ENCODE assay signal across 26 cellular contexts in the genomic region with DNA sequence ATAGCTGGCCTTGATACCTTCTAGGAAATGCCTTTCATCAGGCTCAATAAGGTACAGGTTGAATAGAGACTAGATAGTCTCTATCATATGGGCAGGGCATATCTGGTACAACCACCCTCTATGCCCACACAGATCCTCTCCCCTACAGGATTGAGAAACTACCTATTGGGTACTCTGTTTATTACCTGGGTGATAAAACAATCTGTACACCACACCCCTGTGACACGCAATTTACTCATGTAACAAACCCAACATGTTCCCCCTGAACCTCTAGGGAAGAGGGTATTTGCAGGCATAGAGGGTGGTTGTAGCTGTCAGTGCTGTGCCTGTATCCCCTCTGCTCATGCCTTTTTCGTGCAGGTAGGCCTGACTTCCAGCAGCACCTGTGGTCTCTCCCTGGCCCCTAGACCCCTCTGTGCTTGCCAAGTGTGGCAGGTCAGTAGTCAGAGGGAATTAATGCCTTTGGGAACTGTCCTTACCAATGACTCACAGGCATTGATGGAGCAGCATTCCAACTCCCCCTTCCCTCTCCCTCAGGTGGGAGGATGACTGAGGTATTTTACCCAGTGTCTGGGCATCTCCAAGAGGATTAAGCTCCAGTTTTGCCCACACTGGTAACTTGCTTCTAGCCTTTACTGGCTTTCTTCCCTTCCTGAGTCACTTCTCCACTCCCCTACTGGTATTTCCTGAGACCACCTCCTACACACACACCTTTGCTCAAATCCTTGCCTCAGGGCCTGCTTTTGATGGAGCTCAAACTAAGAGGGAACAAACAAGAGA. TPM values are rescaled to one million over a fixed set of nuclear protein-coding genes. Genes with fewer than 3 reads are reported as not detected.
"Had no signal": no experiment of that assay in that cellular context is flagged by ENCODE, and none has a peak within 500 bp of the region (broad histone marks: within the 10 kb centered on the region; RNA-seq: fewer than 3 reads in every experiment).

No MANE protein-coding gene starts in this region.

- H3K27me3 Mint-ChIP-seq: activated CD4-positive, alpha-beta T cell treated with anti-CD3 and anti-CD28 coated beads, Interleukin-2, amount 10 ng/mL, durations not matched to agents 7 days and 5 days; activated CD8-positive, alpha-beta memory T cell treated with anti-CD3 and anti-CD28 coated beads, Interleukin-2, amount 10 ng/mL, durations not matched to agents 7 days and 5 days; activated naive CD8-positive, alpha-beta T cell had no signal

- H3K4me1 ChIP-seq: adrenal gland, ascending aorta, colonic mucosa, parathyroid adenoma, tibial artery had no signal

- H3K9me3 Mint-ChIP-seq: activated CD4-positive, alpha-beta T cell treated with anti-CD3 and anti-CD28 coated beads, Interleukin-2, amount 10 ng/mL, durations not matched to agents 7 days and 5 days; activated CD8-positive, alpha-beta T cell treated with anti-CD3 and anti-CD28 coated beads for 36 hours; activated T-helper 17 cell treated with anti-CD3 and anti-CD28 coated beads, Interleukin-2, amount 50 U/mL, for 72 hours; memory B cell; stimulated activated effector memory CD8-positive, alpha-beta T cell treated with anti-CD3 and anti-CD28 coated beads, Interleukin-12 subunit alpha, Interleukin-12 subunit beta, amount 100 ng/mL, for 72 hours; T-helper 2 cell treated with Interferon-gamma antibody and Interleukin-4, amounts not matched to agents 5 μg/mL and 100 μg/mL, for 36 hours had no signal

- H3K36me3 ChIP-seq: adrenal gland, ascending aorta, brain microvascular endothelial cell, colonic mucosa, tibial artery, WERI-Rb-1 had no signal

- H3K4me1 Mint-ChIP-seq: activated CD4-positive, alpha-beta T cell treated with anti-CD3 and anti-CD28 coated beads, Interleukin-2, amount 10 ng/mL, durations not matched to agents 7 days and 5 days; activated CD8-positive, alpha-beta memory T cell treated with anti-CD3 and anti-CD28 coated beads, Interleukin-2, amount 10 ng/mL, durations not matched to agents 7 days and 5 days; activated T-helper 17 cell treated with anti-CD3 and anti-CD28 coated beads, Interleukin-2, amount 50 U/mL, for 72 hours; memory B cell; stimulated activated effector memory CD8-positive, alpha-beta T cell treated with anti-CD3 and anti-CD28 coated beads, Interleukin-12 subunit alpha, Interleukin-12 subunit beta, amount 100 ng/mL, for 72 hours had no signal

- DNase-seq: activated CD4-positive, alpha-beta T cell treated with anti-CD3 and anti-CD28 coated beads, Interleukin-2, amount 10 ng/mL, durations not matched to agents 7 days and 5 days; activated CD4-positive, CD25-positive, alpha-beta regulatory T cell treated with anti-CD3 and anti-CD28 coated beads, Interleukin-2, amount 50 U/mL, for 72 hours; activated CD8-positive, alpha-beta memory T cell treated with anti-CD3 and anti-CD28 coated beads, Interleukin-2, amount 10 ng/mL, durations not matched to agents 7 days and 5 days; activated CD8-positive, alpha-beta T cell treated with anti-CD3 and anti-CD28 coated beads for 36 hours; activated naive CD4-positive, alpha-beta T cell; activated T-cell treated with anti-CD3 and anti-CD28 coated beads, Interleukin-2, amount 50 U/mL, for 1 hour; adrenal gland; brain microvascular endothelial cell; colonic mucosa; dorsolateral prefrontal cortex; foreskin fibroblast; nucleus accumbens; small intestine; stimulated activated CD4-positive, alpha-beta T cell treated with anti-CD3 and anti-CD28 coated beads, Interleukin-2, amount 100 ng/mL, for 24 hours; stimulated activated naive CD8-positive, alpha-beta T cell treated with anti-CD3 and anti-CD28 coated beads, Interleukin-15, amount 100 ng/mL, for 72 hours; tibial artery; WERI-Rb-1 had no signal

- H3K27ac Mint-ChIP-seq: activated CD4-positive, alpha-beta T cell treated with anti-CD3 and anti-CD28 coated beads, Interleukin-2, amount 10 ng/mL, durations not matched to agents 7 days and 5 days; activated CD8-positive, alpha-beta memory T cell treated with anti-CD3 and anti-CD28 coated beads, Interleukin-2, amount 10 ng/mL, durations not matched to agents 7 days and 5 days; activated CD8-positive, alpha-beta T cell treated with anti-CD3 and anti-CD28 coated beads for 36 hours; activated naive CD8-positive, alpha-beta T cell; activated T-helper 17 cell treated with anti-CD3 and anti-CD28 coated beads, Interleukin-2, amount 50 U/mL, for 72 hours; memory B cell; stimulated activated effector memory CD8-positive, alpha-beta T cell treated with anti-CD3 and anti-CD28 coated beads, Interleukin-12 subunit alpha, Interleukin-12 subunit beta, amount 100 ng/mL, for 72 hours; stimulated activated naive CD8-positive, alpha-beta T cell treated with anti-CD3 and anti-CD28 coated beads, Interleukin-15, amount 100 ng/mL, for 72 hours; T-helper 2 cell treated with Interferon-gamma antibody and Interleukin-4, amounts not matched to agents 5 μg/mL and 100 μg/mL, for 36 hours had no signal

- H3K36me3 Mint-ChIP-seq: activated CD8-positive, alpha-beta memory T cell treated with anti-CD3 and anti-CD28 coated beads, Interleukin-2, amount 10 ng/mL, durations not matched to agents 7 days and 5 days; activated naive CD8-positive, alpha-beta T cell; memory B cell; stimulated activated effector memory CD8-positive, alpha-beta T cell treated with anti-CD3 and anti-CD28 coated beads, Interleukin-12 subunit alpha, Interleukin-12 subunit beta, amount 100 ng/mL, for 72 hours had no signal

- H3K9me3 ChIP-seq: adrenal gland, ascending aorta, colonic mucosa, tibial artery had no signal

- H3K27ac ChIP-seq: adrenal gland, ascending aorta, brain microvascular endothelial cell, colonic mucosa, dorsolateral prefrontal cortex, parathyroid adenoma, tibial artery, WERI-Rb-1 had no signal

- H2AFZ ChIP-seq: parathyroid adenoma had no signal

- H3K4me3 Mint-ChIP-seq: activated CD4-positive, alpha-beta T cell treated with anti-CD3 and anti-CD28 coated beads, Interleukin-2, amount 10 ng/mL, durations not matched to agents 7 days and 5 days; activated CD8-positive, alpha-beta memory T cell treated with anti-CD3 and anti-CD28 coated beads, Interleukin-2, amount 10 ng/mL, durations not matched to agents 7 days and 5 days; activated CD8-positive, alpha-beta T cell treated with anti-CD3 and anti-CD28 coated beads for 36 hours; activated naive CD8-positive, alpha-beta T cell; activated T-helper 17 cell treated with anti-CD3 and anti-CD28 coated beads, Interleukin-2, amount 50 U/mL, for 72 hours; memory B cell; stimulated activated effector memory CD8-positive, alpha-beta T cell treated with anti-CD3 and anti-CD28 coated beads, Interleukin-12 subunit alpha, Interleukin-12 subunit beta, amount 100 ng/mL, for 72 hours; stimulated activated naive CD8-positive, alpha-beta T cell treated with anti-CD3 and anti-CD28 coated beads, Interleukin-15, amount 100 ng/mL, for 72 hours; T-helper 2 cell treated with Interferon-gamma antibody and Interleukin-4, amounts not matched to agents 5 μg/mL and 100 μg/mL, for 36 hours had no signal

- H3K9ac ChIP-seq: parathyroid adenoma had no signal

- H3K79me2 ChIP-seq: parathyroid adenoma had no signal

- ATAC-seq: activated CD8-positive, alpha-beta memory T cell treated with anti-CD3 and anti-CD28 coated beads, Interleukin-2, amount 10 ng/mL, durations not matched to agents 7 days and 5 days; activated CD8-positive, alpha-beta T cell treated with anti-CD3 and anti-CD28 coated beads for 36 hours; activated T-helper 17 cell treated with anti-CD3 and anti-CD28 coated beads, Interleukin-2, amount 50 U/mL, for 72 hours; sciatic nerve; stimulated activated effector memory CD8-positive, alpha-beta T cell treated with anti-CD3 and anti-CD28 coated beads, Interleukin-12 subunit alpha, Interleukin-12 subunit beta, amount 100 ng/mL, for 72 hours; stimulated activated naive CD8-positive, alpha-beta T cell treated with anti-CD3 and anti-CD28 coated beads, Interleukin-15, amount 100 ng/mL, for 72 hours had no signal

- FAIRE-seq: small intestine had no signal

- H3K27me3 ChIP-seq: adrenal gland, ascending aorta, brain microvascular endothelial cell, colonic mucosa, dorsolateral prefrontal cortex, tibial artery had no signal

- H3K4me3 ChIP-seq: adrenal gland, ascending aorta, colonic mucosa, dorsolateral prefrontal cortex, tibial artery had no signal

RNA-seq across cellular contexts. Expression of a gene that starts 18.3 kb away (rescaled TPM):
- total RNA-seq: activated CD4-positive, alpha-beta T cell treated with anti-CD3 and anti-CD28 coated beads, Interleukin-2, amount 10 ng/mL, durations not matched to agents 7 days and 5 days; activated CD8-positive, alpha-beta T cell treated with anti-CD3 and anti-CD28 coated beads for 36 hours; mononuclear cell had no signal
